9 cellular contexts compared by ENCODE assay signal in genomic region chr17:66633322-66633965, GRCh38.
DNase-seq lines count a peak whose midpoint lies in the region; ATAC-seq and TF ChIP-seq lines count a peak whose summit lies in the region.
"Had no signal": no experiment of that assay in that cellular context is flagged by ENCODE, and none has a peak within 500 bp of the region (broad histone marks: within the 10 kb centered on the region; RNA-seq: fewer than 3 reads in every experiment).

No MANE protein-coding gene starts in this region.

- H3K9me3 ChIP-seq in SK-N-SH, result no peaks in the 10 kb centered on the region
- no peaks in the 10 kb centered on the region for H3K9me3 ChIP-seq in mesenchymal stem cell (ENCODE audit: control insufficient read depth, low read length)

- H3K4me1 Mint-ChIP-seq in activated T-cell treated with anti-CD3 and anti-CD28 coated beads, Interleukin-2, amount 50 U/mL, for 24 hours (ENCODE audit: low read depth), result peaks cover 76% of the 10 kb centered on the region
- peaks cover 66% of the 10 kb centered on the region for H3K4me1 Mint-ChIP-seq in stimulated activated naive CD8-positive, alpha-beta T cell treated with anti-CD3 and anti-CD28 coated beads, Interleukin-15, Interleukin-2, amounts not matched to agents 100 ng/mL and 50 ng/mL, for 24 hours (ENCODE audit: low read depth)

- peak overlapping the region; percentile 76 for H3K27ac Mint-ChIP-seq in activated T-cell treated with anti-CD3 and anti-CD28 coated beads, Interleukin-2, amount 50 U/mL, for 24 hours
- H3K27ac Mint-ChIP-seq in stimulated activated naive CD8-positive, alpha-beta T cell treated with anti-CD3 and anti-CD28 coated beads, Interleukin-15, Interleukin-2, amounts not matched to agents 100 ng/mL and 50 ng/mL, for 24 hours, result peak overlapping the region; percentile 92

- H2BK120ac ChIP-seq in mesenchymal stem cell (ENCODE audit: low read depth, low read length), result no peak overlapping the region

- POLR2A ChIA-PET in SK-N-SH (lab: Yijun Ruan, JAX) (no interaction called here), RWPE1 (lab: Yijun Ruan, JAX; ENCODE audit: low non-redundant PET) (no interaction called here)

- no peak overlapping the region for H3K23ac ChIP-seq in mesenchymal stem cell (ENCODE audit: low read length in 2 of 2)

- no peak for ATAC-seq in SK-N-SH treated with all-trans-retinoic acid at 6 μM for 48 hours
- ATAC-seq in GM18868 (IDR thresholded peaks at IDR 0.05; ENCODE audit: unreplicated experiment), result no peak
- ATAC-seq in GM18498 (IDR thresholded peaks at IDR 0.05; ENCODE audit: unreplicated experiment), result no peak

- H3K27me3 ChIP-seq in SK-N-SH (ENCODE audit: insufficient read depth) (no peaks in the 10 kb centered on the region), mesenchymal stem cell (ENCODE audit: control insufficient read depth in 1 of 2, insufficient read depth in 1 of 2, low read length in 2 of 2) (no peaks in the 10 kb centered on the region)

- peaks cover 13% of the 10 kb centered on the region for H3F3A ChIP-seq in SK-N-SH (replicated peaks; ENCODE audit: insufficient read depth)

- H2BK12ac ChIP-seq in mesenchymal stem cell (ENCODE audit: low read length in 2 of 2), result no peak overlapping the region

- H2BK5ac ChIP-seq in mesenchymal stem cell (ENCODE audit: low read depth, low read length, poor library complexity, severe bottlenecking), result no peak overlapping the region

- no peak for TF ChIP-seq CTCF in SK-N-SH (IDR thresholded peaks at IDR 0.05)
- no peak for TF ChIP-seq CTCF in RWPE1 (conservative IDR thresholded peaks at IDR 0.05; ENCODE audit: low read depth)

- H3K27me3 Mint-ChIP-seq in activated T-cell treated with anti-CD3 and anti-CD28 coated beads, Interleukin-2, amount 50 U/mL, for 24 hours, result no peaks in the 10 kb centered on the region
- no peaks in the 10 kb centered on the region for H3K27me3 Mint-ChIP-seq in stimulated activated naive CD8-positive, alpha-beta T cell treated with anti-CD3 and anti-CD28 coated beads, Interleukin-15, Interleukin-2, amounts not matched to agents 100 ng/mL and 50 ng/mL, for 24 hours

- peaks cover 89% of the 10 kb centered on the region for H4K20me1 ChIP-seq in SK-N-SH (ENCODE audit: insufficient read depth)

- no peak for TF ChIP-seq EP300 in SK-N-SH (IDR thresholded peaks at IDR 0.05; ENCODE audit: borderline replicate concordance in 1 of 2, low read depth in 1 of 2, low read length in 1 of 2)

- no peak overlapping the region for H3K4me3 ChIP-seq in SK-N-SH (ENCODE audit: low read depth in 2 of 2, low read length in 1 of 2)
- no peak overlapping the region for H3K4me3 ChIP-seq in mesenchymal stem cell (ENCODE audit: insufficient read depth in 1 of 2, low read depth in 1 of 2, low read length in 2 of 2)

- H3K4me2 ChIP-seq in SK-N-SH (no peak overlapping the region), mesenchymal stem cell (ENCODE audit: low read length, poor library complexity, severe bottlenecking) (no peak overlapping the region)

- no peaks in the 10 kb centered on the region for H3K9me2 ChIP-seq in SK-N-SH

- H4K8ac ChIP-seq in mesenchymal stem cell (ENCODE audit: low read length), result no peak overlapping the region

- no peak overlapping the region for H3K4me3 Mint-ChIP-seq in activated T-cell treated with anti-CD3 and anti-CD28 coated beads, Interleukin-2, amount 50 U/mL, for 24 hours
- peak overlapping the region; percentile 47 for H3K4me3 Mint-ChIP-seq in stimulated activated naive CD8-positive, alpha-beta T cell treated with anti-CD3 and anti-CD28 coated beads, Interleukin-15, Interleukin-2, amounts not matched to agents 100 ng/mL and 50 ng/mL, for 24 hours

- peaks cover 6 to 11% of the 10 kb centered on the region in 2 experiments for H3K4me1 ChIP-seq in SK-N-SH (ENCODE audit: control insufficient read depth in 1 of 2, insufficient read depth in 2 of 2, low read depth in 1 of 2, low read length in 1 of 2)
- H3K4me1 ChIP-seq in mesenchymal stem cell (ENCODE audit: control insufficient read depth, insufficient read depth, low read depth, low read length), result peaks cover 5% of the 10 kb centered on the region

- CTCF ChIA-PET in SK-N-SH (lab: Yijun Ruan, JAX) (interaction anchor here (0.9 to 2.9 kb wide), 5 partner anchors 8 to 433 kb away, joined by 3 to 15 read pairs (median 4); no protein-coding TSS in a partner anchor), RWPE1 (lab: Yijun Ruan, JAX) (no interaction called here)

- H3K4ac ChIP-seq in mesenchymal stem cell (ENCODE audit: low read depth in 1 of 2, low read length in 2 of 2), result no peak overlapping the region

- H2AK5ac ChIP-seq in mesenchymal stem cell (ENCODE audit: low read length, severe bottlenecking), result no peak overlapping the region

- no peak for TF ChIP-seq RAD21 in SK-N-SH (IDR thresholded peaks at IDR 0.05; ENCODE audit: low read length)

- DNase-seq in SK-N-SH (no peak), mesenchymal stem cell (peak; percentile 44), RWPE1 (ENCODE audit: low spot score) (no peak)
- no peak for DNase-seq in activated T-cell treated with anti-CD3 and anti-CD28 coated beads, Interleukin-2, amount 50 U/mL, for 24 hours
- DNase-seq: mammary epithelial cell had no signal

- H2AFZ ChIP-seq in SK-N-SH (ENCODE audit: low read depth) (no peak overlapping the region), mesenchymal stem cell (ENCODE audit: low read depth, low read length) (no peak overlapping the region)

- H3K14ac ChIP-seq in mesenchymal stem cell (ENCODE audit: low read length in 2 of 2), result no peak overlapping the region

- H3K9me3 Mint-ChIP-seq in activated T-cell treated with anti-CD3 and anti-CD28 coated beads, Interleukin-2, amount 50 U/mL, for 24 hours, result no peaks in the 10 kb centered on the region
- H3K9me3 Mint-ChIP-seq in stimulated activated naive CD8-positive, alpha-beta T cell treated with anti-CD3 and anti-CD28 coated beads, Interleukin-15, Interleukin-2, amounts not matched to agents 100 ng/mL and 50 ng/mL, for 24 hours, result no peaks in the 10 kb centered on the region

- no peak overlapping the region for H3K18ac ChIP-seq in mesenchymal stem cell (ENCODE audit: low read depth in 1 of 2, low read length in 2 of 2)

- H3K27ac ChIP-seq in SK-N-SH (ENCODE audit: low read depth in 2 of 2, low read length in 1 of 2) (no peak overlapping the region), mesenchymal stem cell (ENCODE audit: low read length, poor library complexity, severe bottlenecking) (no peak overlapping the region), RWPE1 (no peak overlapping the region)

- H3K36me3 ChIP-seq in SK-N-SH (replicated peaks in 1 of 2; ENCODE audit: control insufficient read depth in 1 of 2, insufficient read depth in 2 of 2, low read length in 1 of 2) (peaks cover 7 to 12% of the 10 kb centered on the region in 2 experiments), mesenchymal stem cell (ENCODE audit: control insufficient read depth in 1 of 2, insufficient read depth in 2 of 2, low read depth in 1 of 2, low read length in 2 of 2) (peaks cover 3 to 5% of the 10 kb centered on the region in 2 experiments)

- 98% methylated on average over 3 of the region's 3 CpGs for WGBS in SK-N-SH (ENCODE audit: low lambda C conversion rate)
- 82% methylated on average over 2 of the region's 3 CpGs for WGBS in mesenchymal stem cell

- peaks cover 88% of the 10 kb centered on the region for H3K79me2 ChIP-seq in SK-N-SH (ENCODE audit: insufficient read depth)

- H3K9ac ChIP-seq in SK-N-SH (no peak overlapping the region), mesenchymal stem cell (ENCODE audit: low read length) (no peak overlapping the region)

- H2BK15ac ChIP-seq in mesenchymal stem cell (ENCODE audit: low read depth, poor library complexity, severe bottlenecking), result no peak overlapping the region

- no peak overlapping the region for H4K91ac ChIP-seq in mesenchymal stem cell (ENCODE audit: low read length)

- H3K79me1 ChIP-seq in mesenchymal stem cell (replicated peaks; ENCODE audit: low read length, poor library complexity, severe bottlenecking), result peaks cover 13% of the 10 kb centered on the region

- H3K36me3 Mint-ChIP-seq in activated T-cell treated with anti-CD3 and anti-CD28 coated beads, Interleukin-2, amount 50 U/mL, for 24 hours (ENCODE audit: low read depth), result peaks cover 34% of the 10 kb centered on the region
- peaks cover 33% of the 10 kb centered on the region for H3K36me3 Mint-ChIP-seq in stimulated activated naive CD8-positive, alpha-beta T cell treated with anti-CD3 and anti-CD28 coated beads, Interleukin-15, Interleukin-2, amounts not matched to agents 100 ng/mL and 50 ng/mL, for 24 hours (ENCODE audit: low read depth)

TF ChIP-seq in SK-N-SH, 30 proteins besides CTCF, POLR2A, EP300 and RAD21:
- 0 out of 2 replicates have a peak, but pooled peaks have one; percentile 30 for TF ChIP-seq PBX3 (IDR thresholded peaks at IDR 0.05)
- TF ChIP-seq YY1 (IDR thresholded peaks at IDR 0.05; ENCODE audit: low read depth), result no peak

TF ChIP-seq in SK-N-SH treated with all-trans-retinoic acid at 6 μM for 48 hours, 23 proteins besides CTCF, POLR2A, EP300 and RAD21:
- TF ChIP-seq ZFP3 (CRISPR knock-in tag; IDR thresholded peaks at IDR 0.05), result no peak
